Comparison of ENCODE assay signal across 2 cellular contexts in genomic region chr7:55065511-55066229, GRCh38.
TF ChIP-seq lines count a peak whose summit lies in the region.

No MANE protein-coding gene starts in this region.

TF ChIP-seq in GM12878, 131 proteins besides CTCF, POLR2A, EP300 and RAD21 (continues in another document):
- TF ChIP-seq CBX3 (IDR thresholded peaks at IDR 0.05; ENCODE audit: borderline replicate concordance, low read depth) (no peak), ASH2L (IDR thresholded peaks at IDR 0.05; ENCODE audit: borderline replicate concordance, low read depth) (no peak), SIN3A (IDR thresholded peaks at IDR 0.05; ENCODE audit: low read depth, low read length) (no peak), ATF2 (IDR thresholded peaks at IDR 0.05; ENCODE audit: low read length) (peak; percentile 66; the same call in 1 of the 2 replicates), SREBF2 (IDR thresholded peaks at IDR 0.05; ENCODE audit: low read length) (no peak), PAX5 (IDR thresholded peaks at IDR 0.05; ENCODE audit: borderline replicate concordance, low read depth, low read length) (peak; percentile 49; the same call in 1 of the 2 replicates), CEBPB (IDR thresholded peaks at IDR 0.05; ENCODE audit: borderline replicate concordance in 1 of 2, low read depth in 2 of 2, low read length in 2 of 2) (no peak), PML (IDR thresholded peaks at IDR 0.05; ENCODE audit: low read length) (no peak), ZNF217 (IDR thresholded peaks at IDR 0.05) (no peak), NFIC (IDR thresholded peaks at IDR 0.05; ENCODE audit: low read depth, low read length) (0 out of 2 replicates have a peak, but pooled peaks have one; percentile 27), MXI1 (IDR thresholded peaks at IDR 0.05; ENCODE audit: low read depth, low read length) (no peak), PRDM15 (CRISPR knock-in tag; IDR thresholded peaks at IDR 0.05) (no peak), SMARCA5 (IDR thresholded peaks at IDR 0.05) (no peak), IKZF1 (conservative IDR thresholded peaks at IDR 0.05) (0 out of 2 replicates have a peak, but pooled peaks have one; percentile 3), ATF7 (IDR thresholded peaks at IDR 0.05; ENCODE audit: low read depth) (no peak), JUNB (IDR thresholded peaks at IDR 0.05) (peak; percentile 40), RAD51 (IDR thresholded peaks at IDR 0.05) (no peak), ZNF384 (IDR thresholded peaks at IDR 0.05; ENCODE audit: borderline replicate concordance, low read depth, low read length) (peak; percentile 45; the same call in 1 of the 2 replicates), EED (IDR thresholded peaks at IDR 0.05; ENCODE audit: low read depth) (no peak), YY1 (IDR thresholded peaks at IDR 0.05; ENCODE audit: low read depth, low read length) (peak; percentile 70), NR2F1 (conservative IDR thresholded peaks at IDR 0.05) (no peak), MEF2B (IDR thresholded peaks at IDR 0.05; ENCODE audit: partially characterized antibody, poor library complexity, severe bottlenecking) (peak; percentile 97), RELB (IDR thresholded peaks at IDR 0.05; ENCODE audit: low read depth) (peak; percentile 61; the same call in 1 of the 2 replicates), ATF3 (IDR thresholded peaks at IDR 0.05; ENCODE audit: borderline replicate concordance, extremely low read depth, low read depth, low read length) (no peak), TCF12 (IDR thresholded peaks at IDR 0.05; ENCODE audit: low read depth, low read length) (peak; percentile 61; the same call in 1 of the 2 replicates), YBX1 (IDR thresholded peaks at IDR 0.05) (peak; percentile 45; the same call in 1 of the 2 replicates)

TF ChIP-seq in HepG2, 621 proteins besides CTCF, POLR2A, EP300 and RAD21 (continues in another document):
- TF ChIP-seq NR2C2 (CRISPR knock-in tag; IDR thresholded peaks at IDR 0.05; ENCODE audit: borderline replicate concordance) (no peak), HDAC6 (IDR thresholded peaks at IDR 0.05; ENCODE audit: low read depth, low read length) (no peak), ZNF317 (CRISPR knock-in tag; IDR thresholded peaks at IDR 0.05) (no peak), KDM3A (CRISPR knock-in tag; IDR thresholded peaks at IDR 0.05; ENCODE audit: low read depth) (no peak), ZNF747 (CRISPR knock-in tag; IDR thresholded peaks at IDR 0.05; ENCODE audit: borderline replicate concordance) (no peak), ZFP82 (CRISPR knock-in tag; IDR thresholded peaks at IDR 0.05; ENCODE audit: borderline replicate concordance) (no peak), ZBTB44 (CRISPR knock-in tag; IDR thresholded peaks at IDR 0.05) (no peak), HOXD1 (CRISPR knock-in tag; IDR thresholded peaks at IDR 0.05) (no peak), JUNB (CRISPR knock-in tag; IDR thresholded peaks at IDR 0.05; ENCODE audit: borderline replicate concordance) (peak; percentile 26; the same call in 1 of the 2 replicates), GPN1 (CRISPR knock-in tag; IDR thresholded peaks at IDR 0.05; ENCODE audit: borderline replicate concordance) (no peak), ZNF124 (CRISPR knock-in tag; IDR thresholded peaks at IDR 0.05) (no peak), POLR2AphosphoS2 (IDR thresholded peaks at IDR 0.05; ENCODE audit: low read depth, low read length) (no peak), ZNF224 (CRISPR knock-in tag; IDR thresholded peaks at IDR 0.05) (no peak), ZNF549 (CRISPR knock-in tag; IDR thresholded peaks at IDR 0.05) (no peak), SAP130 (CRISPR knock-in tag; IDR thresholded peaks at IDR 0.05; ENCODE audit: low read depth) (peak; percentile 39; the same call in 1 of the 2 replicates), FOSL2 (CRISPR knock-in tag; IDR thresholded peaks at IDR 0.05) (peak; percentile 83), ZNF362 (CRISPR knock-in tag; IDR thresholded peaks at IDR 0.05; ENCODE audit: borderline replicate concordance) (peak; percentile 86), FLYWCH1 (CRISPR knock-in tag; IDR thresholded peaks at IDR 0.05) (no peak), IRF2 (CRISPR knock-in tag; IDR thresholded peaks at IDR 0.05) (peak; percentile 23; the same call in 1 of the 2 replicates), ZNF709 (CRISPR knock-in tag; IDR thresholded peaks at IDR 0.05) (no peak), ZNF768 (CRISPR knock-in tag; IDR thresholded peaks at IDR 0.05) (no peak), MEF2D (CRISPR knock-in tag; IDR thresholded peaks at IDR 0.05) (no peak), SRF (IDR thresholded peaks at IDR 0.05; ENCODE audit: low read depth, low read length) (no peak), ZFP37 (CRISPR knock-in tag; IDR thresholded peaks at IDR 0.05; ENCODE audit: borderline replicate concordance) (no peak), FOXA3 (CRISPR knock-in tag; IDR thresholded peaks at IDR 0.05) (0 out of 2 replicates have a peak, but pooled peaks have one; percentile 20), ZFP62 (CRISPR knock-in tag; IDR thresholded peaks at IDR 0.05) (no peak), E2F2 (CRISPR knock-in tag; IDR thresholded peaks at IDR 0.05; ENCODE audit: borderline replicate concordance) (no peak), EED (CRISPR knock-in tag; IDR thresholded peaks at IDR 0.05) (no peak), MAFF (IDR thresholded peaks at IDR 0.05; ENCODE audit: low read depth, low read length) (peak; percentile 35; the same call in 1 of the 2 replicates), MAFG (CRISPR knock-in tag; IDR thresholded peaks at IDR 0.05) (no peak), ETV5 (CRISPR knock-in tag; IDR thresholded peaks at IDR 0.05; ENCODE audit: borderline replicate concordance) (no peak), ZNF672 (CRISPR knock-in tag; IDR thresholded peaks at IDR 0.05) (no peak), ZSCAN31 (CRISPR knock-in tag; IDR thresholded peaks at IDR 0.05; ENCODE audit: low read depth) (no peak), SIX4 (CRISPR knock-in tag; IDR thresholded peaks at IDR 0.05) (no peak), ZNF234 (CRISPR knock-in tag; conservative IDR thresholded peaks at IDR 0.05) (no peak), IKZF5 (CRISPR knock-in tag; IDR thresholded peaks at IDR 0.05) (no peak), JARID2 (CRISPR knock-in tag; IDR thresholded peaks at IDR 0.05; ENCODE audit: insufficient replicate concordance) (no peak)
- TF ChIP-seq, protein P1, sequence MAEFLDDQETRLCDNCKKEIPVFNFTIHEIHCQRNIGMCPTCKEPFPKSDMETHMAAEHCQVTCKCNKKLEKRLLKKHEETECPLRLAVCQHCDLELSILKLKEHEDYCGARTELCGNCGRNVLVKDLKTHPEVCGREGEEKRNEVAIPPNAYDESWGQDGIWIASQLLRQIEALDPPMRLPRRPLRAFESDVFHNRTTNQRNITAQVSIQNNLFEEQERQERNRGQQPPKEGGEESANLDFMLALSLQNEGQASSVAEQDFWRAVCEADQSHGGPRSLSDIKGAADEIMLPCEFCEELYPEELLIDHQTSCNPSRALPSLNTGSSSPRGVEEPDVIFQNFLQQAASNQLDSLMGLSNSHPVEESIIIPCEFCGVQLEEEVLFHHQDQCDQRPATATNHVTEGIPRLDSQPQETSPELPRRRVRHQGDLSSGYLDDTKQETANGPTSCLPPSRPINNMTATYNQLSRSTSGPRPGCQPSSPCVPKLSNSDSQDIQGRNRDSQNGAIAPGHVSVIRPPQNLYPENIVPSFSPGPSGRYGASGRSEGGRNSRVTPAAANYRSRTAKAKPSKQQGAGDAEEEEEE (CRISPR knock-in tag; IDR thresholded peaks at IDR 0.05; ENCODE audit: borderline replicate concordance): no peak
- TF ChIP-seq, protein P2, sequence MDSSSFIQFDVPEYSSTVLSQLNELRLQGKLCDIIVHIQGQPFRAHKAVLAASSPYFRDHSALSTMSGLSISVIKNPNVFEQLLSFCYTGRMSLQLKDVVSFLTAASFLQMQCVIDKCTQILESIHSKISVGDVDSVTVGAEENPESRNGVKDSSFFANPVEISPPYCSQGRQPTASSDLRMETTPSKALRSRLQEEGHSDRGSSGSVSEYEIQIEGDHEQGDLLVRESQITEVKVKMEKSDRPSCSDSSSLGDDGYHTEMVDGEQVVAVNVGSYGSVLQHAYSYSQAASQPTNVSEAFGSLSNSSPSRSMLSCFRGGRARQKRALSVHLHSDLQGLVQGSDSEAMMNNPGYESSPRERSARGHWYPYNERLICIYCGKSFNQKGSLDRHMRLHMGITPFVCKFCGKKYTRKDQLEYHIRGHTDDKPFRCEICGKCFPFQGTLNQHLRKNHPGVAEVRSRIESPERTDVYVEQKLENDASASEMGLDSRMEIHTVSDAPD (CRISPR knock-in tag; IDR thresholded peaks at IDR 0.05): no peak
- TF ChIP-seq, protein P3, sequence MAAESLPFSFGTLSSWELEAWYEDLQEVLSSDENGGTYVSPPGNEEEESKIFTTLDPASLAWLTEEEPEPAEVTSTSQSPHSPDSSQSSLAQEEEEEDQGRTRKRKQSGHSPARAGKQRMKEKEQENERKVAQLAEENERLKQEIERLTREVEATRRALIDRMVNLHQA (CRISPR knock-in tag; IDR thresholded peaks at IDR 0.05): no peak
- TF ChIP-seq, protein P4, sequence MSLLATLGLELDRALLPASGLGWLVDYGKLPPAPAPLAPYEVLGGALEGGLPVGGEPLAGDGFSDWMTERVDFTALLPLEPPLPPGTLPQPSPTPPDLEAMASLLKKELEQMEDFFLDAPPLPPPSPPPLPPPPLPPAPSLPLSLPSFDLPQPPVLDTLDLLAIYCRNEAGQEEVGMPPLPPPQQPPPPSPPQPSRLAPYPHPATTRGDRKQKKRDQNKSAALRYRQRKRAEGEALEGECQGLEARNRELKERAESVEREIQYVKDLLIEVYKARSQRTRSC (CRISPR knock-in tag; IDR thresholded peaks at IDR 0.05; ENCODE audit: low read depth): no peak
- TF ChIP-seq, protein P5, sequence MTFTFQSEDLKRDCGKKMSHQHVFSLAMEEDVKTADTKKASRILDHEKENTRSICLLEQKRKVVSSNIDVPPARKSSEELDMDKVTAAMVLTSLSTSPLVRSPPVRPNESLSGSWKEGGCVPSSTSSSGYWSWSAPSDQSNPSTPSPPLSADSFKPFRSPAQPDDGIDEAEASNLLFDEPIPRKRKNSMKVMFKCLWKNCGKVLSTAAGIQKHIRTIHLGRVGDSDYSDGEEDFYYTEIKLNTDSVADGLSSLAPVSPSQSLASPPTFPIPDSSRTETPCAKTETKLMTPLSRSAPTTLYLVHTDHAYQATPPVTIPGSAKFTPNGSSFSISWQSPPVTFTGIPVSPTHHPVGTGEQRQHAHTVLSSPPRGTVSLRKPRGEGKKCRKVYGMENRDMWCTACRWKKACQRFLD (CRISPR knock-in tag; IDR thresholded peaks at IDR 0.05; ENCODE audit: borderline replicate concordance): no peak
- TF ChIP-seq, protein P6, sequence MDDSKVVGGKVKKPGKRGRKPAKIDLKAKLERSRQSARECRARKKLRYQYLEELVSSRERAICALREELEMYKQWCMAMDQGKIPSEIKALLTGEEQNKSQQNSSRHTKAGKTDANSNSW (CRISPR knock-in tag; IDR thresholded peaks at IDR 0.05; ENCODE audit: borderline replicate concordance): no peak
- TF ChIP-seq, protein P7, sequence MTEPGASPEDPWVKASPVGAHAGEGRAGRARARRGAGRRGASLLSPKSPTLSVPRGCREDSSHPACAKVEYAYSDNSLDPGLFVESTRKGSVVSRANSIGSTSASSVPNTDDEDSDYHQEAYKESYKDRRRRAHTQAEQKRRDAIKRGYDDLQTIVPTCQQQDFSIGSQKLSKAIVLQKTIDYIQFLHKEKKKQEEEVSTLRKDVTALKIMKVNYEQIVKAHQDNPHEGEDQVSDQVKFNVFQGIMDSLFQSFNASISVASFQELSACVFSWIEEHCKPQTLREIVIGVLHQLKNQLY (CRISPR knock-in tag; IDR thresholded peaks at IDR 0.05): no peak
- TF ChIP-seq, protein P8, sequence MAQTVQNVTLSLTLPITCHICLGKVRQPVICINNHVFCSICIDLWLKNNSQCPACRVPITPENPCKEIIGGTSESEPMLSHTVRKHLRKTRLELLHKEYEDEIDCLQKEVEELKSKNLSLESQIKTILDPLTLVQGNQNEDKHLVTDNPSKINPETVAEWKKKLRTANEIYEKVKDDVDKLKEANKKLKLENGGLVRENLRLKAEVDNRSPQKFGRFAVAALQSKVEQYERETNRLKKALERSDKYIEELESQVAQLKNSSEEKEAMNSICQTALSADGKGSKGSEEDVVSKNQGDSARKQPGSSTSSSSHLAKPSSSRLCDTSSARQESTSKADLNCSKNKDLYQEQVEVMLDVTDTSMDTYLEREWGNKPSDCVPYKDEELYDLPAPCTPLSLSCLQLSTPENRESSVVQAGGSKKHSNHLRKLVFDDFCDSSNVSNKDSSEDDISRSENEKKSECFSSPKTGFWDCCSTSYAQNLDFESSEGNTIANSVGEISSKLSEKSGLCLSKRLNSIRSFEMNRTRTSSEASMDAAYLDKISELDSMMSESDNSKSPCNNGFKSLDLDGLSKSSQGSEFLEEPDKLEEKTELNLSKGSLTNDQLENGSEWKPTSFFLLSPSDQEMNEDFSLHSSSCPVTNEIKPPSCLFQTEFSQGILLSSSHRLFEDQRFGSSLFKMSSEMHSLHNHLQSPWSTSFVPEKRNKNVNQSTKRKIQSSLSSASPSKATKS (CRISPR knock-in tag; IDR thresholded peaks at IDR 0.05): no peak
